Comparison of ENCODE assay signal across 19 cellular contexts in the genomic region with DNA sequence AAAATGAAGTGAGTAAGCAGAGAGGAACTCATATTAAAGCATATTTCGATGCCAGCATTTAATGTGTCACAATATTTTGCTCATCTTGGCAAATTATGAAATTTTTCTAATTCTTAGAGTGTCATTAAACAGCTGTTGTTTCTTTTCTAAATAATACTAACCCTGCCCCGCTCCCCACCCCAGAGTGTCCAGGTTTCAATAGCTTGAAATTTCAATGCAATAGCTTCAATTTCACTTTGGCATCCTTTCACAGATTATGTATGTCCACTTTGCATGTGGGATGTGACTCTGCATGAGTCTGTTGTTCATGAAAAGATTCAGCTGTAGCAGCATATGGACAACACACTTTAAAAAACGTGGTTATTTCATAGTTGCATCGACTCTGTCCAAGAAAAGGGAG.
DNase-seq lines count a peak whose midpoint lies in the region; ATAC-seq and TF ChIP-seq lines count a peak whose summit lies in the region.
"Had no signal": no experiment of that assay in that cellular context is flagged by ENCODE, and none has a peak within 500 bp of the region (broad histone marks: within the 10 kb centered on the region; RNA-seq: fewer than 3 reads in every experiment).

No MANE protein-coding gene starts in this region.

- WGBS in gastroesophageal sphincter (ENCODE audit: low coverage in 1 of 2), 2 donors = 17 to 49% methylated on average over 1 to 4 of the region's 4 CpGs

- H3K9me3 Mint-ChIP-seq in immature natural killer cell = peaks cover 0 to 2% (median 0%) of the 10 kb centered on the region in 6 donors
- H3K9me3 Mint-ChIP-seq: stimulated activated naive CD8-positive, alpha-beta T cell treated with anti-CD3 and anti-CD28 coated beads, Interleukin-15, amount 100 ng/mL, for 72 hours had no signal

- TF ChIP-seq EP300 in gastroesophageal sphincter (IDR thresholded peaks at IDR 0.05) = no peak

- no peak overlapping the region for H3K4me3 ChIP-seq in gastroesophageal sphincter
- no peak overlapping the region for H3K4me3 ChIP-seq in subcutaneous abdominal adipose tissue (ENCODE audit: low read depth in 1 of 5, low read length in 5 of 5)
- H3K4me3 ChIP-seq: SJSA1, uterus had no signal

- H3K27me3 ChIP-seq in gastroesophageal sphincter (no peaks in the 10 kb centered on the region), subcutaneous abdominal adipose tissue (ENCODE audit: control insufficient read depth in 5 of 5, insufficient read depth in 4 of 5, low read length in 5 of 5) (no peaks in the 10 kb centered on the region)
- H3K27me3 ChIP-seq: uterus had no signal

- TF ChIP-seq POLR2A in gastroesophageal sphincter (IDR thresholded peaks at IDR 0.05) = no peak

- DNase-seq in left cardiac atrium = no peak
- DNase-seq in Right ventricle myocardium superior = no peak
- peak; percentile 31 for DNase-seq in amniotic epithelial cell (ENCODE audit: low read depth)
- no peak for DNase-seq in iPS-NIHi11 (ENCODE audit: low spot score)
- DNase-seq in SHP77 (lab: John Stamatoyannopoulos, UW) = no peak
- no peak for DNase-seq in immature natural killer cell
- DNase-seq: activated CD4-positive, alpha-beta T cell treated with anti-CD3 and anti-CD28 coated beads for 4 hours; activated CD8-positive, alpha-beta memory T cell treated with anti-CD3 and anti-CD28 coated beads, Interleukin-2, amount 50 U/mL, for 48 hours; caudate nucleus; midbrain; NCI-H1694; occipital lobe; stimulated activated naive CD8-positive, alpha-beta T cell treated with anti-CD3 and anti-CD28 coated beads, Interleukin-15, amount 100 ng/mL, for 72 hours; T-helper 9 cell; uterus had no signal

- H3K9ac ChIP-seq in subcutaneous abdominal adipose tissue (ENCODE audit: low read length in 5 of 5) = no peak overlapping the region

- H3K36me3 Mint-ChIP-seq in immature natural killer cell = no peaks in the 10 kb centered on the region
- H3K36me3 Mint-ChIP-seq: activated naive CD4-positive, alpha-beta T cell treated with anti-CD3 and anti-CD28 coated beads, Interleukin-2, amount 50 U/mL, for 72 hours had no signal

- H3K27ac Mint-ChIP-seq in immature natural killer cell = no peak overlapping the region
- H3K27ac Mint-ChIP-seq: activated naive CD4-positive, alpha-beta T cell treated with anti-CD3 and anti-CD28 coated beads, Interleukin-2, amount 50 U/mL, for 72 hours; stimulated activated naive CD8-positive, alpha-beta T cell treated with anti-CD3 and anti-CD28 coated beads, Interleukin-15, amount 100 ng/mL, for 72 hours had no signal

- H3K27me3 Mint-ChIP-seq in immature natural killer cell (ENCODE audit: low read depth in 3 of 3) = peaks cover 0 to 3% (median 3%) of the 10 kb centered on the region in 3 donors

- H3K27ac ChIP-seq in gastroesophageal sphincter (peak overlapping the region; percentile 50 to 74 (median 63)), subcutaneous abdominal adipose tissue (ENCODE audit: low read depth, low read length) (peak overlapping the region; percentile 48)
- H3K27ac ChIP-seq: SJSA1 had no signal

- TF ChIP-seq CTCF in gastroesophageal sphincter (IDR thresholded peaks at IDR 0.05) = no peak

- ATAC-seq in left cardiac atrium (peak; percentile 7 to 13), Right ventricle myocardium superior (ENCODE audit: poor library complexity) (no peak), gastroesophageal sphincter (peak; percentile 83)
- ATAC-seq: activated naive CD4-positive, alpha-beta T cell treated with anti-CD3 and anti-CD28 coated beads, Interleukin-2, amount 50 U/mL, for 72 hours; stimulated activated naive CD8-positive, alpha-beta T cell treated with anti-CD3 and anti-CD28 coated beads, Interleukin-15, amount 100 ng/mL, for 72 hours had no signal

- peaks cover 0 to 6% of the 10 kb centered on the region in 2 donors for H3K4me1 Mint-ChIP-seq in immature natural killer cell

- no peaks in the 10 kb centered on the region for H3K36me3 ChIP-seq in gastroesophageal sphincter
- H3K36me3 ChIP-seq in subcutaneous abdominal adipose tissue (ENCODE audit: control insufficient read depth in 5 of 5, insufficient read depth in 5 of 5, low read length in 5 of 5) = no peaks in the 10 kb centered on the region
- H3K36me3 ChIP-seq: SJSA1, uterus had no signal

- peaks cover 0 to 24% (median 10%) of the 10 kb centered on the region in 3 donors for H3K4me1 ChIP-seq in gastroesophageal sphincter
- peaks cover 0 to 31% (median 21%) of the 10 kb centered on the region in 5 donors for H3K4me1 ChIP-seq in subcutaneous abdominal adipose tissue (ENCODE audit: control insufficient read depth in 5 of 5, insufficient read depth in 5 of 5, low read length in 5 of 5)
- H3K4me1 ChIP-seq: SJSA1, uterus had no signal

- H3K9me3 ChIP-seq in gastroesophageal sphincter (no peaks in the 10 kb centered on the region), subcutaneous abdominal adipose tissue (ENCODE audit: control insufficient read depth in 5 of 5, low read length in 5 of 5) (no peaks in the 10 kb centered on the region)
- H3K9me3 ChIP-seq: SJSA1, uterus had no signal

- intact Hi-C loops in left cardiac atrium (cut with DNase I) = no loop called here
- intact Hi-C loops in Right ventricle myocardium superior (cut with DNase I) = no loop called here

- no peak overlapping the region for H3K4me3 Mint-ChIP-seq in immature natural killer cell
- H3K4me3 Mint-ChIP-seq: stimulated activated naive CD8-positive, alpha-beta T cell treated with anti-CD3 and anti-CD28 coated beads, Interleukin-15, amount 100 ng/mL, for 72 hours had no signal
